ENCODE assay signal across 13 cellular contexts in the genomic region with DNA sequence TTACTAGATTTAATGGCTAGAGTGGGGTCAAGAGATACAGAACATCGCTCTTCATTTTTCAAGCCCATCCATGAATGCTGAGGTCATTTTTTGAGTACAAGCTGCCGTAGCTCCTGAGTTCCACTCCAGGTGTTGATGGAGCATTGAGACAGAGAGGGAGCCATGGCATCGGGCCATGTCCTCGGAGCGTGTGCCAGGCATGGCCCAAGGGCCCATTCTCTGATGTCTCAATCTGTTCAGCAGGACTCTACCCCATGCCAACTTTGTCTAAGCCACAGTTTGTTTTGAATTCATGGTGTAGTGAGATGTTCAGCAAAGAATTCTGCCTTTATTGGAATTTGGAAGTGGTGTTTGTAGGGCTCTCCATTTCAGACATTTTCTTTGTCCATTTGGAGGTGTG.
DNase-seq lines count a peak whose midpoint lies in the region; ATAC-seq and TF ChIP-seq lines count a peak whose summit lies in the region.
"Had no signal": no experiment of that assay in that cellular context is flagged by ENCODE, and none has a peak within 500 bp of the region (broad histone marks: within the 10 kb centered on the region; RNA-seq: fewer than 3 reads in every experiment).

No MANE protein-coding gene starts in this region.

- TF ChIP-seq CTCF in thyroid gland (IDR thresholded peaks at IDR 0.05) = no peak

- no peaks in the 10 kb centered on the region for H3K27me3 ChIP-seq in thyroid gland
- H3K27me3 ChIP-seq: BLaER1 had no signal

- intact Hi-C loops in thyroid gland (cut with DNase I) = no loop called here

- peak overlapping the region; percentile 28 to 68 (median 64) for H3K27ac ChIP-seq in thyroid gland
- H3K27ac ChIP-seq: BLaER1 had no signal

- TF ChIP-seq POLR2A in thyroid gland (IDR thresholded peaks at IDR 0.05) = no peak

- ATAC-seq in left lobe of liver (peak; percentile 47), GM18519 (IDR thresholded peaks at IDR 0.05; ENCODE audit: low FRiP score, unreplicated experiment) (no peak), HG02885 (IDR thresholded peaks at IDR 0.05; ENCODE audit: poor library complexity, unreplicated experiment) (no peak)

- H3K9me3 ChIP-seq in thyroid gland = no peaks in the 10 kb centered on the region
- H3K9me3 ChIP-seq: BLaER1, HAP-1, SK-N-SH had no signal

- peak; percentile 36 for DNase-seq in NCI-H2029 (lab: John Stamatoyannopoulos, UW)
- DNase-seq in astrocyte of the hippocampus (ENCODE audit: low read depth, low spot score) = peak; percentile 7
- no peak for DNase-seq in left lobe of liver (ENCODE audit: low spot score)
- peak; percentile 95 for DNase-seq in thyroid gland
- DNase-seq in activated CD8-positive, alpha-beta memory T cell treated with anti-CD3 and anti-CD28 coated beads, Interleukin-2, amount 50 U/mL, for 48 hours = no peak
- DNase-seq: DMS153, NCI-H1436, NCI-H345, SK-N-SH had no signal

- WGBS in thyroid gland, 2 donors = 38 to 58% methylated on average over 5 of the region's 5 CpGs

- H3K4me3 ChIP-seq in thyroid gland (replicated peaks in 1 of 3) = no peak overlapping the region
- H3K4me3 ChIP-seq: BLaER1, HAP-1 had no signal

- H3K36me3 ChIP-seq in thyroid gland = no peaks in the 10 kb centered on the region
- H3K36me3 ChIP-seq: BLaER1, HAP-1 had no signal

- H3K4me1 ChIP-seq in thyroid gland = peaks cover 20 to 29% of the 10 kb centered on the region in 2 donors
- H3K4me1 ChIP-seq: HAP-1 had no signal

Comparison
In these comparisons a context has a peak if more than half of its experiments do, and no peak if none do; other contexts are left out.
1. DNase-seq: peak in NCI-H2029 (single experiment), astrocyte of the hippocampus (single experiment) and thyroid gland (2 of 2); none in left lobe of liver (single experiment) and activated CD8-positive, alpha-beta memory T cell treated with anti-CD3 and anti-CD28 coated beads, Interleukin-2, amount 50 U/mL, for 48 hours (single experiment).